20 cellular contexts compared by ENCODE assay signal in the genomic region with DNA sequence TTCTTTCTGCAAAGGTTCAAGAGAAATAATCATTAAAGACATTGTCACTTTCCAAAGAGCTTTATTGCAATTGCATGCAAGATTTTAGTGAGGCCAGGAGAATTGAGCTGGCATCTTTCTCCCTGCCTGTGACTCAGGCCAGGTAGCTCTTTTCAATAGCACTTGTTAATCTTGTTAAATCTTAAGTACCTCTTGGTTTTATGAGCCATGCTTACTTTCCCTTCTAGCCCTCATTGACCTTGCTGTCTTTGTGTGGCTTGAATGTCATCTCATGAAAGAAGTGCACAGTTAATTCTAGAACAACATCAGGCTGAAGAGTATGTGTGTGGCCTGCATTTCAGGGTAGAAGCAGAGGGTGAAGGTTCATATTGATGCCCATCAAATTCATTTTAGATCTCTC.
"Had no signal": no experiment of that assay in that cellular context is flagged by ENCODE, and none has a peak within 500 bp of the region (broad histone marks: within the 10 kb centered on the region; RNA-seq: fewer than 3 reads in every experiment).

No MANE protein-coding gene starts in this region.

- H3K36me3 ChIP-seq: cardiac muscle cell, spleen, uterus, WERI-Rb-1 had no signal

- H3K4me1 Mint-ChIP-seq: activated naive CD8-positive, alpha-beta T cell treated with anti-CD3 and anti-CD28 coated beads, Interleukin-2, amount 10 ng/mL, durations not matched to agents 7 days and 5 days; naive B cell had no signal

- H3K27ac ChIP-seq: cardiac muscle cell, foreskin keratinocyte, spleen, uterus, WERI-Rb-1 had no signal

- H3K4me3 Mint-ChIP-seq: activated naive CD8-positive, alpha-beta T cell treated with anti-CD3 and anti-CD28 coated beads, Interleukin-2, amount 10 ng/mL, durations not matched to agents 7 days and 5 days; effector memory CD8-positive, alpha-beta T cell; naive B cell; neural crest cell had no signal

- H3K9me3 Mint-ChIP-seq: activated naive CD8-positive, alpha-beta T cell treated with anti-CD3 and anti-CD28 coated beads, Interleukin-2, amount 10 ng/mL, durations not matched to agents 7 days and 5 days; effector memory CD8-positive, alpha-beta T cell had no signal

- H3K27ac Mint-ChIP-seq: activated naive CD8-positive, alpha-beta T cell treated with anti-CD3 and anti-CD28 coated beads, Interleukin-2, amount 10 ng/mL, durations not matched to agents 7 days and 5 days; effector memory CD8-positive, alpha-beta T cell; naive B cell had no signal

- DNase-seq: activated CD4-positive, alpha-beta T cell treated with anti-CD3 and anti-CD28 coated beads, Interleukin-2, amount 50 U/mL, for 4 hours; activated naive CD4-positive, alpha-beta T cell; activated naive CD8-positive, alpha-beta T cell treated with anti-CD3 and anti-CD28 coated beads, Interleukin-2, amount 10 ng/mL, durations not matched to agents 7 days and 5 days; amygdala; dermis blood vessel endothelial cell; effector memory CD8-positive, alpha-beta T cell; foreskin keratinocyte; glutamatergic neuron; hippocampal formation; islet precursor cell; naive B cell; retina; spleen; stimulated activated CD4-positive, alpha-beta T cell treated with anti-CD3 and anti-CD28 coated beads, Interleukin-4, amount 100 ng/mL, for 4 hours; stimulated activated naive CD4-positive, alpha-beta T cell; uterus; WERI-Rb-1 had no signal

- H3K4me3 ChIP-seq: cardiac muscle cell, spleen, uterus had no signal

- H3K4me1 ChIP-seq: foreskin keratinocyte, spleen, uterus had no signal

- H3K9me3 ChIP-seq: spleen, uterus had no signal

- ATAC-seq: effector memory CD8-positive, alpha-beta T cell; foreskin keratinocyte; left lobe of liver had no signal

- H3K27me3 ChIP-seq: foreskin keratinocyte, uterus had no signal
